Comparison of ENCODE assay signal across 16 cellular contexts in genomic region chr21:46187251-46187650, GRCh38.
"Had no signal": no experiment of that assay in that cellular context is flagged by ENCODE, and none has a peak within 500 bp of the region (broad histone marks: within the 10 kb centered on the region; RNA-seq: fewer than 3 reads in every experiment).

No MANE protein-coding gene starts in this region.

- H3K36me3 ChIP-seq: neural progenitor cell, pancreas had no signal

- H3K4me3 ChIP-seq: neural progenitor cell, pancreas, tibial artery had no signal

- H3K9me3 ChIP-seq: pancreas, tibial artery had no signal

- DNase-seq: activated CD4-positive, alpha-beta T cell treated with anti-CD3 and anti-CD28 coated beads for 36 hours; activated CD8-positive, alpha-beta T cell treated with anti-CD3 and anti-CD28 coated beads for 36 hours; activated naive CD4-positive, alpha-beta T cell treated with Interleukin-2 at 50 U/mL for 16 hours; endodermal cell; erythroblast; mesenchymal stem cell; pancreas; stimulated activated CD4-positive, alpha-beta T cell treated with anti-CD3 and anti-CD28 coated beads, Interleukin-15, amount 100 ng/mL, for 24 hours; stimulated activated CD4-positive, alpha-beta T cell treated with anti-CD3 and anti-CD28 coated beads, Interleukin-4, amount 100 ng/mL, for 24 hours; tibial artery had no signal

- H3K4me1 ChIP-seq: pancreas had no signal

- H3K27me3 ChIP-seq: neural progenitor cell, pancreas had no signal

- H3K27me3 Mint-ChIP-seq: activated CD4-positive, alpha-beta T cell treated with anti-CD3 and anti-CD28 coated beads for 36 hours; activated CD8-positive, alpha-beta T cell treated with anti-CD3 and anti-CD28 coated beads for 36 hours; dendritic cell treated with granulocyte-macrophage colony-stimulating factor and Interleukin-4, amounts not matched to agents 40 ng/mL and 50 ng/mL, for 4 days; stimulated activated naive CD8-positive, alpha-beta T cell treated with anti-CD3 and anti-CD28 coated beads, Interleukin-15, Interleukin-2, amounts not matched to agents 100 ng/mL and 50 ng/mL, for 24 hours had no signal

- ATAC-seq: activated CD4-positive, alpha-beta T cell treated with anti-CD3 and anti-CD28 coated beads for 36 hours; activated CD8-positive, alpha-beta T cell treated with anti-CD3 and anti-CD28 coated beads for 36 hours; left lobe of liver; pancreas had no signal

- H3K27ac ChIP-seq: neural progenitor cell, pancreas, tibial artery had no signal

- H3K4me3 Mint-ChIP-seq: activated CD4-positive, alpha-beta T cell treated with anti-CD3 and anti-CD28 coated beads for 36 hours; activated CD8-positive, alpha-beta T cell treated with anti-CD3 and anti-CD28 coated beads for 36 hours; activated T-helper 1 cell treated with anti-CD3 and anti-CD28 coated beads, Interleukin-12 subunit alpha, Interleukin-12 subunit beta, Interleukin-2, Interleukin-4 antibody, amounts not matched to agents 30 ng/mL and 10 ng/mL and 1 ng/mL, durations not matched to agents 14 hours and 24 hours and 36 hours; dendritic cell treated with granulocyte-macrophage colony-stimulating factor and Interleukin-4, amounts not matched to agents 40 ng/mL and 50 ng/mL, for 4 days; endodermal cell; neural progenitor cell; stimulated activated naive CD8-positive, alpha-beta T cell treated with anti-CD3 and anti-CD28 coated beads, Interleukin-15, Interleukin-2, amounts not matched to agents 100 ng/mL and 50 ng/mL, for 24 hours; T-helper 2 cell treated with Interferon-gamma antibody and Interleukin-4, amounts not matched to agents 5 μg/mL and 100 μg/mL, for 36 hours had no signal

- H3K27ac Mint-ChIP-seq: activated CD4-positive, alpha-beta T cell treated with anti-CD3 and anti-CD28 coated beads for 36 hours; activated CD8-positive, alpha-beta T cell treated with anti-CD3 and anti-CD28 coated beads for 36 hours; activated T-helper 1 cell treated with anti-CD3 and anti-CD28 coated beads, Interleukin-12 subunit alpha, Interleukin-12 subunit beta, Interleukin-2, Interleukin-4 antibody, amounts not matched to agents 30 ng/mL and 10 ng/mL and 1 ng/mL, durations not matched to agents 14 hours and 24 hours and 36 hours; dendritic cell treated with granulocyte-macrophage colony-stimulating factor and Interleukin-4, amounts not matched to agents 40 ng/mL and 50 ng/mL, for 4 days; T-helper 2 cell treated with Interferon-gamma antibody and Interleukin-4, amounts not matched to agents 5 μg/mL and 100 μg/mL, for 36 hours had no signal

- H3K9me3 Mint-ChIP-seq: activated CD8-positive, alpha-beta T cell treated with anti-CD3 and anti-CD28 coated beads for 36 hours; activated T-helper 1 cell treated with anti-CD3 and anti-CD28 coated beads, Interleukin-12 subunit alpha, Interleukin-12 subunit beta, Interleukin-2, Interleukin-4 antibody, amounts not matched to agents 30 ng/mL and 10 ng/mL and 1 ng/mL, durations not matched to agents 14 hours and 24 hours and 36 hours; dendritic cell treated with granulocyte-macrophage colony-stimulating factor and Interleukin-4, amounts not matched to agents 40 ng/mL and 50 ng/mL, for 4 days; endodermal cell; neural progenitor cell; stimulated activated naive CD8-positive, alpha-beta T cell treated with anti-CD3 and anti-CD28 coated beads, Interleukin-15, Interleukin-2, amounts not matched to agents 100 ng/mL and 50 ng/mL, for 24 hours; T-helper 2 cell treated with Interferon-gamma antibody and Interleukin-4, amounts not matched to agents 5 μg/mL and 100 μg/mL, for 36 hours had no signal
